Comparison of ENCODE assay signal across 23 cellular contexts in genomic region chr5:72854419-72854818, GRCh38.
"Had no signal": no experiment of that assay in that cellular context is flagged by ENCODE, and none has a peak within 500 bp of the region (broad histone marks: within the 10 kb centered on the region; RNA-seq: fewer than 3 reads in every experiment).

No MANE protein-coding gene starts in this region.

- H3K27me3 Mint-ChIP-seq: activated B cell treated with CpG ODN at 0.5 μM for 24 hours; activated CD4-positive, alpha-beta memory T cell treated with anti-CD3 and anti-CD28 coated beads for 36 hours; dendritic cell treated with granulocyte-macrophage colony-stimulating factor and Interleukin-4, amounts not matched to agents 40 ng/mL and 50 ng/mL, for 4 days; effector memory CD8-positive, alpha-beta T cell; type B pancreatic cell had no signal

- DNase-seq: activated B cell treated with CpG ODN at 0.5 μM for 24 hours; activated CD4-positive, alpha-beta memory T cell treated with anti-CD3 and anti-CD28 coated beads for 36 hours; activated CD4-positive, alpha-beta T cell treated with anti-CD3 and anti-CD28 coated beads for 4 hours; activated naive CD4-positive, alpha-beta T cell; activated T-cell treated with anti-CD3 and anti-CD28 coated beads for 4 hours; effector memory CD8-positive, alpha-beta T cell; foreskin melanocyte; heart left ventricle; kidney; left ventricle myocardium inferior; nephron progenitor cell; nucleus accumbens; small intestine; stimulated activated CD4-positive, alpha-beta T cell treated with anti-CD3 and anti-CD28 coated beads, Interleukin-4, amount 100 ng/mL, for 1 hour; stomach had no signal

- H3K27ac ChIP-seq: ascending aorta, heart left ventricle, left ventricle myocardium inferior, prostate gland, right atrium auricular region, stomach had no signal

- H3K4me3 Mint-ChIP-seq: activated B cell treated with CpG ODN at 0.5 μM for 24 hours; activated CD4-positive, alpha-beta memory T cell treated with anti-CD3 and anti-CD28 coated beads for 36 hours; activated T-helper 1 cell treated with anti-CD3 and anti-CD28 coated beads, Interleukin-12 subunit alpha, Interleukin-12 subunit beta, Interleukin-2, Interleukin-4 antibody, amounts not matched to agents 30 ng/mL and 10 ng/mL and 1 ng/mL, durations not matched to agents 14 hours and 24 hours and 36 hours; dendritic cell treated with granulocyte-macrophage colony-stimulating factor and Interleukin-4, amounts not matched to agents 40 ng/mL and 50 ng/mL, for 4 days; nephron progenitor cell; stimulated activated effector memory CD8-positive, alpha-beta T cell treated with anti-CD3 and anti-CD28 coated beads, Interleukin-12 subunit alpha, Interleukin-12 subunit beta, amount 100 ng/mL, for 72 hours; T-helper 2 cell treated with Interferon-gamma antibody and Interleukin-4, amounts not matched to agents 5 μg/mL and 100 μg/mL, for 36 hours; type B pancreatic cell had no signal

- H3K27me3 ChIP-seq: ascending aorta, heart left ventricle, right atrium auricular region, stomach had no signal

- ATAC-seq: effector memory CD8-positive, alpha-beta T cell; heart left ventricle; stimulated activated effector memory CD8-positive, alpha-beta T cell treated with anti-CD3 and anti-CD28 coated beads, Interleukin-12 subunit alpha, Interleukin-12 subunit beta, amount 100 ng/mL, for 72 hours had no signal

- H3K9me3 ChIP-seq: ascending aorta, heart left ventricle, left ventricle myocardium inferior, prostate gland, right atrium auricular region, stomach had no signal

- H3K4me3 ChIP-seq: ascending aorta, heart left ventricle, left ventricle myocardium inferior, prostate gland, right atrium auricular region, stomach had no signal

- FAIRE-seq: kidney had no signal

- H3K9me3 Mint-ChIP-seq: activated B cell treated with CpG ODN at 0.5 μM for 24 hours; activated CD4-positive, alpha-beta memory T cell treated with anti-CD3 and anti-CD28 coated beads for 36 hours; activated T-helper 1 cell treated with anti-CD3 and anti-CD28 coated beads, Interleukin-12 subunit alpha, Interleukin-12 subunit beta, Interleukin-2, Interleukin-4 antibody, amounts not matched to agents 30 ng/mL and 10 ng/mL and 1 ng/mL, durations not matched to agents 14 hours and 24 hours and 36 hours; dendritic cell treated with granulocyte-macrophage colony-stimulating factor and Interleukin-4, amounts not matched to agents 40 ng/mL and 50 ng/mL, for 4 days; effector memory CD8-positive, alpha-beta T cell; nephron progenitor cell; stimulated activated effector memory CD8-positive, alpha-beta T cell treated with anti-CD3 and anti-CD28 coated beads, Interleukin-12 subunit alpha, Interleukin-12 subunit beta, amount 100 ng/mL, for 72 hours; T-helper 2 cell treated with Interferon-gamma antibody and Interleukin-4, amounts not matched to agents 5 μg/mL and 100 μg/mL, for 36 hours; type B pancreatic cell had no signal

- H3K27ac Mint-ChIP-seq: activated B cell treated with CpG ODN at 0.5 μM for 24 hours; activated CD4-positive, alpha-beta memory T cell treated with anti-CD3 and anti-CD28 coated beads for 36 hours; activated T-helper 1 cell treated with anti-CD3 and anti-CD28 coated beads, Interleukin-12 subunit alpha, Interleukin-12 subunit beta, Interleukin-2, Interleukin-4 antibody, amounts not matched to agents 30 ng/mL and 10 ng/mL and 1 ng/mL, durations not matched to agents 14 hours and 24 hours and 36 hours; dendritic cell treated with granulocyte-macrophage colony-stimulating factor and Interleukin-4, amounts not matched to agents 40 ng/mL and 50 ng/mL, for 4 days; effector memory CD8-positive, alpha-beta T cell; nephron progenitor cell; stimulated activated effector memory CD8-positive, alpha-beta T cell treated with anti-CD3 and anti-CD28 coated beads, Interleukin-12 subunit alpha, Interleukin-12 subunit beta, amount 100 ng/mL, for 72 hours; T-helper 2 cell treated with Interferon-gamma antibody and Interleukin-4, amounts not matched to agents 5 μg/mL and 100 μg/mL, for 36 hours; type B pancreatic cell had no signal
